8 cellular contexts compared by ENCODE assay signal in genomic region chr15:96332854-96333193, GRCh38. TPM values are rescaled to one million over a fixed set of nuclear protein-coding genes. Genes with fewer than 3 reads are reported as not detected.
DNase-seq lines count a peak whose midpoint lies in the region; ATAC-seq and TF ChIP-seq lines count a peak whose summit lies in the region.

No MANE protein-coding gene starts in this region.

- H4K20me1 ChIP-seq in GM23248 (ENCODE audit: insufficient read depth), result no peaks in the 10 kb centered on the region

- WGBS in GM23248 (ENCODE audit: low coverage in 1 of 2, low lambda C conversion rate in 2 of 2, missing lambda C conversion rate in 2 of 2), 2 experiments, result 0 to 1% methylated on average over 13 of the region's 13 CpGs
- 2 to 4% methylated on average over 13 of the region's 13 CpGs for WGBS in sigmoid colon, 2 donors

- H3K9me3 ChIP-seq in GM23248 (ENCODE audit: low read depth), result no peaks in the 10 kb centered on the region
- H3K9me3 ChIP-seq in sigmoid colon, result no peaks in the 10 kb centered on the region

- no peak for TF ChIP-seq CTCF in fibroblast of the aortic adventitia (IDR thresholded peaks at IDR 0.05; ENCODE audit: insufficient read depth, low read length)
- no peak for TF ChIP-seq CTCF in sigmoid colon (IDR thresholded peaks at IDR 0.05)

- no peaks in the 10 kb centered on the region for H3K9me2 ChIP-seq in GM23248 (ENCODE audit: insufficient read depth)

- H3F3A ChIP-seq in GM23248 (ENCODE audit: insufficient read depth), result peaks cover 53% of the 10 kb centered on the region

- TF ChIP-seq POLR2A in sigmoid colon (IDR thresholded peaks at IDR 0.05), result no peak

- H3K4me1 ChIP-seq in GM23248 (ENCODE audit: insufficient read depth) (peaks cover 29% of the 10 kb centered on the region), sigmoid colon (peaks cover 0 to 28% (median 19%) of the 10 kb centered on the region in 4 donors)

- ATAC-seq in SK-N-SH treated with all-trans-retinoic acid at 6 μM for 48 hours (peak; percentile 2; the same call in 2 of the 3 replicates), GM21360 (IDR thresholded peaks at IDR 0.05; ENCODE audit: unreplicated experiment) (no peak)

- peak overlapping the region; percentile 93 for H3K9ac ChIP-seq in GM23248

- in situ Hi-C loops in GM23248 (cut with MboI), result no loop called here

- DNase-seq in GM23248 (peak; percentile 58), fibroblast of the aortic adventitia (ENCODE audit: low read depth) (peak; percentile 54), sigmoid colon (no peak), occipital lobe (lab: John Stamatoyannopoulos, UW) (no peak), LoVo (ENCODE audit: low spot score) (no peak), NCI-H146 treated with DMSO at 0.1 percent for 48 hours (lab: John Stamatoyannopoulos, UW; ENCODE audit: unreplicated experiment) (no peak)

- H3K27me3 ChIP-seq in GM23248 (replicated peaks; ENCODE audit: insufficient read depth) (no peaks in the 10 kb centered on the region), sigmoid colon (no peaks in the 10 kb centered on the region)

- H3K36me3 ChIP-seq in GM23248 (ENCODE audit: low read depth) (peaks cover 33% of the 10 kb centered on the region), sigmoid colon (peaks cover 0 to 16% (median 3%) of the 10 kb centered on the region in 4 donors)

- peak overlapping the region; percentile 99 for H3K4me3 ChIP-seq in GM23248
- peak overlapping the region; percentile 96 for H3K4me3 ChIP-seq in fibroblast of the aortic adventitia (ENCODE audit: low read depth, low read length)
- peak overlapping the region; percentile 75 to 89 (median 85) for H3K4me3 ChIP-seq in sigmoid colon

- intact Hi-C loops in sigmoid colon (cut with DNase I), result loop anchor here (10.0 kb wide), 1 partner anchor 1488 kb away; no protein-coding TSS in a partner anchor

- no peak overlapping the region for H2AFZ ChIP-seq in GM23248

- peaks cover 87% of the 10 kb centered on the region for H3K79me2 ChIP-seq in GM23248 (ENCODE audit: insufficient read depth)

- H3K27ac ChIP-seq in GM23248 (peak overlapping the region; percentile 94), sigmoid colon (peak overlapping the region; percentile 92 to 97 (median 94))

- TF ChIP-seq EP300 in sigmoid colon (IDR thresholded peaks at IDR 0.05), result no peak

- H3K4me2 ChIP-seq in GM23248 (ENCODE audit: unreplicated experiment), result peak overlapping the region; percentile 99

TF ChIP-seq in SK-N-SH treated with all-trans-retinoic acid at 6 μM for 48 hours, 23 proteins besides CTCF, POLR2A, EP300 and RAD21:
- TF ChIP-seq BACH2 (CRISPR knock-in tag; IDR thresholded peaks at IDR 0.05; ENCODE audit: borderline replicate concordance) (no peak), PPARA (CRISPR knock-in tag; IDR thresholded peaks at IDR 0.05; ENCODE audit: borderline replicate concordance) (no peak), ZC3H10 (CRISPR knock-in tag; IDR thresholded peaks at IDR 0.05) (no peak), RARB (CRISPR knock-in tag; IDR thresholded peaks at IDR 0.05) (no peak), ZFP30 (CRISPR knock-in tag; IDR thresholded peaks at IDR 0.05) (no peak), SNAI2 (CRISPR knock-in tag; IDR thresholded peaks at IDR 0.05) (no peak), PATZ1 (CRISPR knock-in tag; IDR thresholded peaks at IDR 0.05; ENCODE audit: borderline replicate concordance) (no peak), TOX (CRISPR knock-in tag; IDR thresholded peaks at IDR 0.05; ENCODE audit: borderline replicate concordance) (no peak), GLIS3 (CRISPR knock-in tag; IDR thresholded peaks at IDR 0.05) (no peak), CREB5 (CRISPR knock-in tag; IDR thresholded peaks at IDR 0.05; ENCODE audit: low read depth) (no peak), TSHZ2 (CRISPR knock-in tag; IDR thresholded peaks at IDR 0.05) (no peak), TCF4 (CRISPR knock-in tag; IDR thresholded peaks at IDR 0.05; ENCODE audit: borderline replicate concordance) (no peak), ISL1 (CRISPR knock-in tag; IDR thresholded peaks at IDR 0.05) (no peak), OSR1 (CRISPR knock-in tag; IDR thresholded peaks at IDR 0.05) (no peak), CSRNP3 (CRISPR knock-in tag; IDR thresholded peaks at IDR 0.05) (no peak), ESRRG (CRISPR knock-in tag; IDR thresholded peaks at IDR 0.05) (no peak), ZFP3 (CRISPR knock-in tag; IDR thresholded peaks at IDR 0.05) (no peak), ZNF565 (CRISPR knock-in tag; conservative IDR thresholded peaks at IDR 0.05; ENCODE audit: low read depth) (no peak), ZNF8 (CRISPR knock-in tag; IDR thresholded peaks at IDR 0.05) (no peak)

RNA-seq across cellular contexts. Expression of gene NR2F2, which starts 2.3 kb away (rescaled TPM):
- 5.9 and 7.3 TPM in 2 replicates for total RNA-seq in GM23248 (2014; rRNA removed; shearing (Covaris generic))
- polyA plus RNA-seq in GM23248 (2016; fragmentation: Nextera tagmentation; extraction: Ambion mirVana), result 23.8 and 25.1 TPM in 2 replicates
- total RNA-seq in fibroblast of the aortic adventitia (ENCODE audit: low replicate concordance), result 15.5 and 20.2 TPM in 2 replicates
- total RNA-seq in sigmoid colon, result 10 to 100 TPM; 24.0 to 47.9 (median 31.0) TPM
- 10 to 100 TPM; 12.6 to 20.0 (median 12.9) TPM for polyA plus RNA-seq in sigmoid colon
- total RNA-seq in occipital lobe, result 4.1 TPM

Comparison
In these comparisons a context has a peak if more than half of its experiments do, and no peak if none do; other contexts are left out.
1. DNase-seq: peak in GM23248 (single experiment) and fibroblast of the aortic adventitia (single experiment); none in sigmoid colon (single experiment), occipital lobe (single experiment), LoVo (single experiment) and NCI-H146 treated with DMSO at 0.1 percent for 48 hours (single experiment).
2. Peak in every context shown above with its lines, with median percentiles within 50 percentile points of each other: H3K4me3 ChIP-seq.